In the genomic region with DNA sequence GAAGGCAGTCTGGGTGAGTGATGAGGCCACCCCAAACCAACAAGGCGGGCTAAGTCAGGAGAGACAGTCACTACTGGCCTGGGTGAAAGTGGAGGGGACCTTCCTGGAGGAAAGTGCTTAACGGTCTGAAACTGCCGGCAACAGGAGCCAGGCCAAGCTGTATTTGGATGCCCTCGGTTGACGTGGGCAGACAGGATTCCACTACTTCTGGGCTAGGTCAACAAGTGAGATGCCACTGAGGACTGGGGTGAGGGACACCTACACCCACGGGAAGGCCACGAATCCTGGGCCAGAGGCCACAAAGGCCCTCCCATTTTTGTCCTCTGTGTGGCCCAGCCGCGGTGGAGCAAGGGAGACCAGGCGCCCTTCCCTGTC, we compare ENCODE assay signal across 2 cellular contexts.
A peak's percentile ranks its signal among the peaks of the same experiment; 100 is the strongest.
TF ChIP-seq lines count a peak whose summit lies in the region.

No MANE protein-coding gene starts in this region.

TF ChIP-seq in liver, 16 proteins besides CTCF, POLR2A, EP300 and RAD21:
- TF ChIP-seq RXRA (IDR thresholded peaks at IDR 0.05) (peak; percentile 42 to 80), FOXA1 (IDR thresholded peaks at IDR 0.05) (no peak), FOXA2 (IDR thresholded peaks at IDR 0.05) (peak; percentile 62), HNF4A (conservative IDR thresholded peaks at IDR 0.05) (peak in 1 of 2 donors; percentile 61)
- TF ChIP-seq, protein P1, sequence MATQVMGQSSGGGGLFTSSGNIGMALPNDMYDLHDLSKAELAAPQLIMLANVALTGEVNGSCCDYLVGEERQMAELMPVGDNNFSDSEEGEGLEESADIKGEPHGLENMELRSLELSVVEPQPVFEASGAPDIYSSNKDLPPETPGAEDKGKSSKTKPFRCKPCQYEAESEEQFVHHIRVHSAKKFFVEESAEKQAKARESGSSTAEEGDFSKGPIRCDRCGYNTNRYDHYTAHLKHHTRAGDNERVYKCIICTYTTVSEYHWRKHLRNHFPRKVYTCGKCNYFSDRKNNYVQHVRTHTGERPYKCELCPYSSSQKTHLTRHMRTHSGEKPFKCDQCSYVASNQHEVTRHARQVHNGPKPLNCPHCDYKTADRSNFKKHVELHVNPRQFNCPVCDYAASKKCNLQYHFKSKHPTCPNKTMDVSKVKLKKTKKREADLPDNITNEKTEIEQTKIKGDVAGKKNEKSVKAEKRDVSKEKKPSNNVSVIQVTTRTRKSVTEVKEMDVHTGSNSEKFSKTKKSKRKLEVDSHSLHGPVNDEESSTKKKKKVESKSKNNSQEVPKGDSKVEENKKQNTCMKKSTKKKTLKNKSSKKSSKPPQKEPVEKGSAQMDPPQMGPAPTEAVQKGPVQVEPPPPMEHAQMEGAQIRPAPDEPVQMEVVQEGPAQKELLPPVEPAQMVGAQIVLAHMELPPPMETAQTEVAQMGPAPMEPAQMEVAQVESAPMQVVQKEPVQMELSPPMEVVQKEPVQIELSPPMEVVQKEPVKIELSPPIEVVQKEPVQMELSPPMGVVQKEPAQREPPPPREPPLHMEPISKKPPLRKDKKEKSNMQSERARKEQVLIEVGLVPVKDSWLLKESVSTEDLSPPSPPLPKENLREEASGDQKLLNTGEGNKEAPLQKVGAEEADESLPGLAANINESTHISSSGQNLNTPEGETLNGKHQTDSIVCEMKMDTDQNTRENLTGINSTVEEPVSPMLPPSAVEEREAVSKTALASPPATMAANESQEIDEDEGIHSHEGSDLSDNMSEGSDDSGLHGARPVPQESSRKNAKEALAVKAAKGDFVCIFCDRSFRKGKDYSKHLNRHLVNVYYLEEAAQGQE (IDR thresholded peaks at IDR 0.05), result no peak
- TF ChIP-seq, protein P2, sequence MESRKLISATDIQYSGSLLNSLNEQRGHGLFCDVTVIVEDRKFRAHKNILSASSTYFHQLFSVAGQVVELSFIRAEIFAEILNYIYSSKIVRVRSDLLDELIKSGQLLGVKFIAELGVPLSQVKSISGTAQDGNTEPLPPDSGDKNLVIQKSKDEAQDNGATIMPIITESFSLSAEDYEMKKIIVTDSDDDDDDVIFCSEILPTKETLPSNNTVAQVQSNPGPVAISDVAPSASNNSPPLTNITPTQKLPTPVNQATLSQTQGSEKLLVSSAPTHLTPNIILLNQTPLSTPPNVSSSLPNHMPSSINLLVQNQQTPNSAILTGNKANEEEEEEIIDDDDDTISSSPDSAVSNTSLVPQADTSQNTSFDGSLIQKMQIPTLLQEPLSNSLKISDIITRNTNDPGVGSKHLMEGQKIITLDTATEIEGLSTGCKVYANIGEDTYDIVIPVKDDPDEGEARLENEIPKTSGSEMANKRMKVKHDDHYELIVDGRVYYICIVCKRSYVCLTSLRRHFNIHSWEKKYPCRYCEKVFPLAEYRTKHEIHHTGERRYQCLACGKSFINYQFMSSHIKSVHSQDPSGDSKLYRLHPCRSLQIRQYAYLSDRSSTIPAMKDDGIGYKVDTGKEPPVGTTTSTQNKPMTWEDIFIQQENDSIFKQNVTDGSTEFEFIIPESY (IDR thresholded peaks at IDR 0.05), result no peak

TF ChIP-seq in GM12891, 5 proteins besides CTCF, POLR2A, EP300 and RAD21:
- no peak for TF ChIP-seq TAF1 (IDR thresholded peaks at IDR 0.05; ENCODE audit: low read depth, low read length)
- no peak for TF ChIP-seq SPI1 (IDR thresholded peaks at IDR 0.05; ENCODE audit: low read depth, low read length)
- TF ChIP-seq PAX5 (IDR thresholded peaks at IDR 0.05; ENCODE audit: insufficient read depth, low read length, severe bottlenecking), result no peak
- TF ChIP-seq POLR2AphosphoS5 (IDR thresholded peaks at IDR 0.05; ENCODE audit: low read depth, low read length), result no peak
- TF ChIP-seq POU2F2 (IDR thresholded peaks at IDR 0.05; ENCODE audit: low read depth, low read length), result no peak
TF ChIP-seq in GM12891: peak in this region for 0.
